ENCODE assay signal across 8 cellular contexts in the genomic region with DNA sequence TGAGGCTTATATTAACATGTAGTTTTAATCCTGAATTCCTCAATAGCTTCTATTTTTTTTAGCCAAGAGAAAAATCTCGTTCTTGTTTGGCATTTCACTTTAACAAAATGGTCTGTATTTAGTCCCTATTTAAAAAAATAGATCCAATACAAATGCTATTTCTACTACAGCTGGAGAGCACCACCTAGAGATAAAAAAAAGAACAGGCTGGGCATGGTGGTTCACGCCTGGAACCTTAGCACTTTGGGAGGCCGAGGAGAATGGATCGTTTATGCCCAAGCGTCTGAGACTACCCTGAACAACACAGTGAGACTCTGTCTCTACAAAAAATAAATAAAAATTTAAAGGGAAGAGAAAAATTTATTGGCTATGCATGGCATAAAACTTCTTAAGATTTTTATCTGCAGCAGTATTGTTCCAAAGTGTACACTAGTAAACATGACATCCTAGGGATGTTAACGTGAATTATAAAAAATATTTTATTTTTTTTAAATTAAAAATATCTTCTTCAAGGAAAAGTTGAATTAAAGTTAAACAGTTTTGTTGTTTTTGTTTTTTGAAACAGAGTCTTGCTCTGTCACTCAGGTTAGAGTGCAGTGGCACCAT. TPM values are rescaled to one million over a fixed set of nuclear protein-coding genes. Genes with fewer than 3 reads are reported as not detected.
DNase-seq lines count a peak whose midpoint lies in the region; ATAC-seq, FAIRE-seq and TF ChIP-seq lines count a peak whose summit lies in the region.

No MANE protein-coding gene starts in this region.

- H3K36me3 ChIP-seq in PC-9 (ENCODE audit: low read depth) (peaks cover 44% of the 10 kb centered on the region), testis (ENCODE audit: low read depth, missing control alignments) (no peaks in the 10 kb centered on the region)

- H3K27ac ChIP-seq in PC-9 (no peak overlapping the region), testis (no peak overlapping the region)

- H3K4me2 ChIP-seq in PC-9, result no peak overlapping the region

- H2AFZ ChIP-seq in PC-9, result no peak overlapping the region

- no peaks in the 10 kb centered on the region for H3K27me3 ChIP-seq in PC-9 (ENCODE audit: insufficient read depth, low read depth)
- no peaks in the 10 kb centered on the region for H3K27me3 ChIP-seq in testis

- no peak overlapping the region for H3K4me3 ChIP-seq in PC-9
- no peak overlapping the region for H3K4me3 ChIP-seq in testis

- peak; percentile 23 for ATAC-seq in esophagus mucosa
- no peak for ATAC-seq in HG02981 (IDR thresholded peaks at IDR 0.05; ENCODE audit: unreplicated experiment)

- peaks cover 48% of the 10 kb centered on the region for H3K79me2 ChIP-seq in PC-9 (ENCODE audit: low read depth)

- peak; percentile 44; the same call in 1 of the 2 replicates for TF ChIP-seq CTCF in GM12874 (IDR thresholded peaks at IDR 0.05; ENCODE audit: insufficient read depth, low read depth, low read length)
- TF ChIP-seq CTCF in PC-9 (conservative IDR thresholded peaks at IDR 0.05), result peak; percentile 87
- peak in 2 of 3 experiments; percentile 22 to 45 for TF ChIP-seq CTCF in testis (IDR thresholded peaks at IDR 0.05)

- H4K20me1 ChIP-seq in PC-9 (ENCODE audit: insufficient read depth), result no peaks in the 10 kb centered on the region

- intact Hi-C loops in PC-9 (cut with micrococcal nuclease; ENCODE audit: unreplicated experiment), result loop anchor here (1.0 to 10.0 kb wide), 3 partner anchors 114 to 223 kb away; no protein-coding TSS in a partner anchor
- intact Hi-C loops in testis (cut with DNase I; ENCODE audit: low total_unique reads), result loop anchor here (5.0 kb wide), 1 partner anchor 112 kb away; no protein-coding TSS in a partner anchor

- H3K4me1 ChIP-seq in PC-9 (replicated peaks; ENCODE audit: insufficient read depth) (peaks cover 13% of the 10 kb centered on the region), testis (peaks cover 11% of the 10 kb centered on the region)

- peak; percentile 50 for DNase-seq in AG08395 (ENCODE audit: low spot score)
- DNase-seq in PC-9, result peak in 1 of 2 experiments; percentile 14
- no peak for DNase-seq in testis
- DNase-seq in NCI-H187 (lab: John Stamatoyannopoulos, UW), result no peak
- DNase-seq in GM12892 (ENCODE audit: insufficient read length), result no peak

- 61 to 67% methylated on average over 6 of the region's 6 CpGs for WGBS in testis, 2 donors

- FAIRE-seq in GM12892 (lab: Jason Lieb, UNC), result no peak

- TF ChIP-seq POLR2A in testis (IDR thresholded peaks at IDR 0.05) (no peak), GM12892 (IDR thresholded peaks at IDR 0.05; ENCODE audit: low read depth, low read length) (no peak)

- POLR2A ChIA-PET in PC-9 (lab: Charles Lee; ENCODE audit: unreplicated experiment), result interaction anchor here (0.7 kb wide), 2 partner anchors 113 to 222 kb away, joined by 4 to 5 read pairs; no protein-coding TSS in a partner anchor

- no peaks in the 10 kb centered on the region for H3K9me3 ChIP-seq in PC-9 (ENCODE audit: insufficient read depth, low read depth)
- H3K9me3 ChIP-seq in testis, result no peaks in the 10 kb centered on the region

- BruUV-seq in PC-9 (replicated peaks; lab: Mats Ljungman, UMichigan), result no TSS peak

- CTCF ChIA-PET in PC-9 (lab: Charles Lee), result interaction anchor here (0.7 to 1.0 kb wide), 2 partner anchors 93 to 113 kb away, joined by 3 to 5 read pairs; no protein-coding TSS in a partner anchor

- no peaks in the 10 kb centered on the region for H3K9me2 ChIP-seq in PC-9 (ENCODE audit: insufficient read depth)

- no peaks in the 10 kb centered on the region for H3F3A ChIP-seq in PC-9 (ENCODE audit: insufficient read depth, low read depth)

RNA-seq across cellular contexts. Expression of a gene that starts 4.4 kb away (rescaled TPM):
- total RNA-seq in PC-9 (2021) (21.5 and 22.1 TPM in 2 replicates), esophagus mucosa (13.1 TPM), testis (10 to 100 TPM; 59.1 to 97.2 TPM)
- 125 TPM for polyA plus RNA-seq in testis (ENCODE audit: insufficient read depth, low read depth, low replicate concordance)
- 4.8 TPM for polyA plus RNA-seq in GM12892 (2012; ENCODE audit: missing spikeins)

RNA-seq across cellular contexts. Expression of a gene that starts 5.1 kb away (rescaled TPM):
- total RNA-seq in PC-9 (2021), result 101 and 145 TPM in 2 replicates
- 142 TPM for total RNA-seq in esophagus mucosa
- 100 to 1,000 TPM; 144 to 148 TPM for total RNA-seq in testis
- polyA plus RNA-seq in testis (ENCODE audit: insufficient read depth, low read depth, low replicate concordance), result 120 TPM
- polyA plus RNA-seq in GM12892 (2012; ENCODE audit: missing spikeins), result 216 TPM

RNA-seq across cellular contexts. Expression of a gene that starts 59.9 kb away (rescaled TPM):
- total RNA-seq in PC-9 (2021), result 73.7 and 78.3 TPM in 2 replicates
- total RNA-seq in esophagus mucosa, result 50.2 TPM
- 100 to 1,000 TPM; 240 to 245 TPM for total RNA-seq in testis
- 137 TPM for polyA plus RNA-seq in testis (ENCODE audit: insufficient read depth, low read depth, low replicate concordance)
- 45.1 TPM for polyA plus RNA-seq in GM12892 (2012; ENCODE audit: missing spikeins)

Comparison
In these comparisons a context has a peak if more than half of its experiments do, and no peak if none do; other contexts are left out.
1. CTCF ChIP-seq: peak in every context shown above with its lines; median percentile 87 in PC-9; 44 in GM12874; 34 in testis.